ENCODE assay signal across 22 cellular contexts in the genomic region with DNA sequence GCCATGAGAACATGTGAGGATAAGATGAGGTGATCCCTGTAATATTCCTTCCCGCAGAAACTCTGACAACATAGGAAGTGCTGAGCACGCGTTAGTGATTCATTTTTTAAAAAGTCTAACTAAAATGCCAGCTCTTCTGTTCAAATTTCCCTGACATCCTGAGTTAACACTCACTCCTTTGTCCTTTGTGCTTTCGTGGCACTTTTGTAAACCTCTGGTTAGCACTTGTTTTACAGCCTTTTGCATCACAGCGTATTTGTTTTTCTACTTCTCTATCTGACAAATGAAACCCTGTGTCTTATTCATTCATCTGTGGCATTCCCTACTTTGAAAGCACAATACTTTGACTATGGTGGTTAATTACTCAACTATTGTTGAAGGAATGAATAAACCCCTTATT.
"Had no signal": no experiment of that assay in that cellular context is flagged by ENCODE, and none has a peak within 500 bp of the region (broad histone marks: within the 10 kb centered on the region; RNA-seq: fewer than 3 reads in every experiment).

No MANE protein-coding gene starts in this region.

- H3K27me3 Mint-ChIP-seq: activated CD4-positive, alpha-beta T cell treated with anti-CD3 and anti-CD28 coated beads, Interleukin-2, amount 10 ng/mL, durations not matched to agents 24 days and 14 days; activated T-cell treated with anti-CD3 and anti-CD28 coated beads, Interleukin-2, amount 50 U/mL, for 24 hours; dendritic cell treated with granulocyte-macrophage colony-stimulating factor and Interleukin-4, amounts not matched to agents 40 ng/mL and 50 ng/mL, for 4 days; stimulated activated naive CD8-positive, alpha-beta T cell treated with anti-CD3 and anti-CD28 coated beads, Interleukin-15, amount 100 ng/mL, for 72 hours had no signal

- H3K4me1 ChIP-seq: parathyroid adenoma had no signal

- H3K27ac ChIP-seq: left lung, neutrophil, parathyroid adenoma, testis had no signal

- H3K4me2 ChIP-seq: smooth muscle cell had no signal

- H3K9me3 ChIP-seq: neutrophil, testis had no signal

- H3K27me3 ChIP-seq: left lung, testis had no signal

- H3K36me3 Mint-ChIP-seq: memory B cell; naive thymus-derived CD8-positive, alpha-beta T cell; type B pancreatic cell had no signal

- H3K4me3 ChIP-seq: left lung, smooth muscle cell, testis had no signal

- H3K9ac ChIP-seq: parathyroid adenoma had no signal

- H3K4me3 Mint-ChIP-seq: activated CD4-positive, alpha-beta T cell treated with anti-CD3 and anti-CD28 coated beads, Interleukin-2, amount 10 ng/mL, durations not matched to agents 24 days and 14 days; activated CD8-positive, alpha-beta T cell treated with anti-CD3 and anti-CD28 coated beads for 36 hours; activated naive CD4-positive, alpha-beta T cell treated with anti-CD3 and anti-CD28 coated beads for 36 hours; activated T-cell treated with anti-CD3 and anti-CD28 coated beads, Interleukin-2, amount 50 U/mL, for 24 hours; dendritic cell treated with granulocyte-macrophage colony-stimulating factor and Interleukin-4, amounts not matched to agents 40 ng/mL and 50 ng/mL, for 4 days; memory B cell; naive thymus-derived CD8-positive, alpha-beta T cell; stimulated activated naive CD8-positive, alpha-beta T cell treated with anti-CD3 and anti-CD28 coated beads, Interleukin-15, amount 100 ng/mL, for 72 hours; type B pancreatic cell had no signal

- ATAC-seq: activated CD8-positive, alpha-beta T cell treated with anti-CD3 and anti-CD28 coated beads for 36 hours; left lung; naive thymus-derived CD8-positive, alpha-beta T cell; sciatic nerve; stimulated activated naive CD8-positive, alpha-beta T cell treated with anti-CD3 and anti-CD28 coated beads, Interleukin-15, amount 100 ng/mL, for 72 hours had no signal

- H2AFZ ChIP-seq: parathyroid adenoma had no signal

- H3K36me3 ChIP-seq: left lung, neutrophil had no signal

- H3K9me3 Mint-ChIP-seq: activated CD8-positive, alpha-beta T cell treated with anti-CD3 and anti-CD28 coated beads for 36 hours; activated naive CD4-positive, alpha-beta T cell treated with anti-CD3 and anti-CD28 coated beads for 36 hours; activated T-helper 2 cell treated with anti-CD3 and anti-CD28 coated beads, Interferon-gamma antibody, Interleukin-2, Interleukin-4, amounts not matched to agents 10 μg/mL and 5 μg/mL and 100 μg/mL, durations not matched to agents 14 hours and 24 hours and 36 hours; dendritic cell treated with granulocyte-macrophage colony-stimulating factor and Interleukin-4, amounts not matched to agents 40 ng/mL and 50 ng/mL, for 4 days; stimulated activated naive CD8-positive, alpha-beta T cell treated with anti-CD3 and anti-CD28 coated beads, Interleukin-15, amount 100 ng/mL, for 72 hours had no signal

- H3K4me1 Mint-ChIP-seq: activated CD4-positive, alpha-beta T cell treated with anti-CD3 and anti-CD28 coated beads, Interleukin-2, amount 10 ng/mL, durations not matched to agents 24 days and 14 days; memory B cell; naive thymus-derived CD8-positive, alpha-beta T cell; stimulated activated naive CD8-positive, alpha-beta T cell treated with anti-CD3 and anti-CD28 coated beads, Interleukin-15, amount 100 ng/mL, for 72 hours had no signal

- DNase-seq: activated CD4-positive, alpha-beta T cell treated with anti-CD3 and anti-CD28 coated beads, Interleukin-2, amount 10 ng/mL, durations not matched to agents 24 days and 14 days; activated CD8-positive, alpha-beta T cell treated with anti-CD3 and anti-CD28 coated beads for 36 hours; activated naive CD4-positive, alpha-beta T cell treated with anti-CD3 and anti-CD28 coated beads for 36 hours; activated T-cell treated with anti-CD3 and anti-CD28 coated beads, Interleukin-2, amount 50 U/mL, for 24 hours; aorta; effector CD8-positive, alpha-beta T cell; hypothalamus; islet precursor cell; left lung; naive thymus-derived CD8-positive, alpha-beta T cell; stimulated activated CD4-positive, alpha-beta T cell treated with anti-CD3 and anti-CD28 coated beads, Interleukin-4, amount 100 ng/mL, for 1 hour; stimulated activated naive CD8-positive, alpha-beta T cell treated with anti-CD3 and anti-CD28 coated beads, Interleukin-15, amount 100 ng/mL, for 72 hours; T-helper 1 cell; testis had no signal

- H3K27ac Mint-ChIP-seq: activated CD4-positive, alpha-beta T cell treated with anti-CD3 and anti-CD28 coated beads, Interleukin-2, amount 10 ng/mL, durations not matched to agents 24 days and 14 days; activated CD8-positive, alpha-beta T cell treated with anti-CD3 and anti-CD28 coated beads for 36 hours; activated naive CD4-positive, alpha-beta T cell treated with anti-CD3 and anti-CD28 coated beads for 36 hours; activated T-cell treated with anti-CD3 and anti-CD28 coated beads, Interleukin-2, amount 50 U/mL, for 24 hours; activated T-helper 2 cell treated with anti-CD3 and anti-CD28 coated beads, Interferon-gamma antibody, Interleukin-2, Interleukin-4, amounts not matched to agents 10 μg/mL and 5 μg/mL and 100 μg/mL, durations not matched to agents 14 hours and 24 hours and 36 hours; dendritic cell treated with granulocyte-macrophage colony-stimulating factor and Interleukin-4, amounts not matched to agents 40 ng/mL and 50 ng/mL, for 4 days; memory B cell; naive thymus-derived CD8-positive, alpha-beta T cell; type B pancreatic cell had no signal

- H3K79me2 ChIP-seq: parathyroid adenoma had no signal
